ENCODE assay signal across 6 cellular contexts in the genomic region with DNA sequence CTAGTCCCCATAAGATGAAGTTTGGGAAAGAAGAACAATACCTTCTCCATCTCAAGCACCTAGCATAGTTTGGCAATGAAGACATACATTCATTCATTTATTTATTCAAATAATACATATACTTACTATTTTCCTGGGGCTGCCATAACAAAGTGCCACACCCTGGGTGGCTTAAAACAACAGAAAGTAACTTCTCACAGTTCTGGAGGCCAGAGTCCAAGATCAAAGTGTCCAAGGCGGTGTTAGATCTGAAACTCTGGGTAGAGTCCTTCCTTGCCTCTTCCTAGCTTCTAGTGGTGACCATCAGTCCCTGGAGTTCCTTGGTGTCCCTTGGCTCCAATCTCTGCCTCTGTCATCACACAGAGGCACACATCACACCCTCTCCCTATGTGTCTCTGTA.
"Had no signal": no experiment of that assay in that cellular context is flagged by ENCODE, and none has a peak within 500 bp of the region (broad histone marks: within the 10 kb centered on the region; RNA-seq: fewer than 3 reads in every experiment).

No MANE protein-coding gene starts in this region.

- H3K27ac Mint-ChIP-seq: IgD-negative memory B cell had no signal

- H3K36me3 Mint-ChIP-seq: IgD-negative memory B cell had no signal

- ATAC-seq: HepG2, K562 had no signal

- H3K4me3 Mint-ChIP-seq: IgD-negative memory B cell had no signal

- H3K4me3 ChIP-seq: K562 had no signal

- H3K27ac ChIP-seq: HL-60 had no signal

- DNase-seq: IMR-90 had no signal

- FAIRE-seq: HepG2, HTR-8/SVneo, K562 had no signal
